In genomic region chr5:127561254-127561653, GRCh38 we compare ENCODE assay signal across 15 cellular contexts. TPM values are rescaled to one million over a fixed set of nuclear protein-coding genes. Genes with fewer than 3 reads are reported as not detected.
A peak's percentile ranks its signal among the peaks of the same experiment; 100 is the strongest.
DNase-seq lines count a peak whose midpoint lies in the region; ATAC-seq lines count a peak whose summit lies in the region.
"Had no signal": no experiment of that assay in that cellular context is flagged by ENCODE, and none has a peak within 500 bp of the region (broad histone marks: within the 10 kb centered on the region; RNA-seq: fewer than 3 reads in every experiment).

No MANE protein-coding gene starts in this region.

- H3K27me3 Mint-ChIP-seq in activated CD4-positive, alpha-beta T cell treated with anti-CD3 and anti-CD28 coated beads, Interleukin-2, amount 10 ng/mL, durations not matched to agents 7 days and 5 days: peaks cover 3% of the 10 kb centered on the region

- peak; percentile 65 for DNase-seq in GM03348 (ENCODE audit: low spot score)
- peak; percentile 19 to 31 for DNase-seq in SW 1271 (lab: John Stamatoyannopoulos, UW)
- DNase-seq in fibroblast of peridontal ligament (ENCODE audit: extremely low read depth): peak; percentile 37
- DNase-seq in skeletal muscle cell (ENCODE audit: low read depth): peak; percentile 6
- DNase-seq in activated CD4-positive, alpha-beta T cell treated with anti-CD3 and anti-CD28 coated beads, Interleukin-2, amount 10 ng/mL, durations not matched to agents 7 days and 5 days: no peak
- DNase-seq: activated CD8-positive, alpha-beta T cell treated with anti-CD3 and anti-CD28 coated beads for 36 hours; DMS79; mucosa of descending colon; NCI-H2107; NCI-H82; Peyer's patch; T-helper 1 cell had no signal

- no peaks in the 10 kb centered on the region for H3K9me3 Mint-ChIP-seq in activated CD4-positive, alpha-beta T cell treated with anti-CD3 and anti-CD28 coated beads, Interleukin-2, amount 10 ng/mL, durations not matched to agents 7 days and 5 days
- H3K9me3 Mint-ChIP-seq: activated CD8-positive, alpha-beta T cell treated with anti-CD3 and anti-CD28 coated beads for 36 hours had no signal

- ATAC-seq in HG02678 (IDR thresholded peaks at IDR 0.05; ENCODE audit: unreplicated experiment) (no peak), GM21717 (IDR thresholded peaks at IDR 0.05; ENCODE audit: unreplicated experiment) (no peak)
- ATAC-seq: activated CD8-positive, alpha-beta T cell treated with anti-CD3 and anti-CD28 coated beads for 36 hours; K562; mucosa of descending colon had no signal

- H3K27ac Mint-ChIP-seq in activated CD4-positive, alpha-beta T cell treated with anti-CD3 and anti-CD28 coated beads, Interleukin-2, amount 10 ng/mL, durations not matched to agents 7 days and 5 days: no peak overlapping the region
- H3K27ac Mint-ChIP-seq: activated CD8-positive, alpha-beta T cell treated with anti-CD3 and anti-CD28 coated beads for 36 hours had no signal

- H3K4me1 Mint-ChIP-seq in activated CD4-positive, alpha-beta T cell treated with anti-CD3 and anti-CD28 coated beads, Interleukin-2, amount 10 ng/mL, durations not matched to agents 7 days and 5 days: peaks cover 2% of the 10 kb centered on the region

- POLR2A ChIA-PET in activated CD4-positive, alpha-beta T cell treated with anti-CD3 and anti-CD28 coated beads, Interleukin-2, amount 10 ng/mL, durations not matched to agents 7 days and 5 days (lab: Charles Lee): no interaction called here

- H3K36me3 Mint-ChIP-seq in activated CD4-positive, alpha-beta T cell treated with anti-CD3 and anti-CD28 coated beads, Interleukin-2, amount 10 ng/mL, durations not matched to agents 7 days and 5 days (ENCODE audit: low read depth): no peaks in the 10 kb centered on the region

- CTCF ChIA-PET in activated CD4-positive, alpha-beta T cell treated with anti-CD3 and anti-CD28 coated beads, Interleukin-2, amount 10 ng/mL, durations not matched to agents 7 days and 5 days (lab: Charles Lee): no interaction called here

- no peak overlapping the region for H3K4me3 ChIP-seq in skeletal muscle cell (ENCODE audit: low read depth, low read length)
- H3K4me3 ChIP-seq: K562, mucosa of descending colon, Peyer's patch had no signal

- H3K4me3 Mint-ChIP-seq in activated CD4-positive, alpha-beta T cell treated with anti-CD3 and anti-CD28 coated beads, Interleukin-2, amount 10 ng/mL, durations not matched to agents 7 days and 5 days: no peak overlapping the region
- H3K4me3 Mint-ChIP-seq: activated CD8-positive, alpha-beta T cell treated with anti-CD3 and anti-CD28 coated beads for 36 hours had no signal

RNA-seq across cellular contexts. Expression of gene PRRC1, which starts 43.8 kb away (rescaled TPM):
- 10 to 100 TPM; 39.4 to 50.8 TPM for total RNA-seq in activated CD4-positive, alpha-beta T cell treated with anti-CD3 and anti-CD28 coated beads, Interleukin-2, amount 10 ng/mL, durations not matched to agents 7 days and 5 days
